Comparison of ENCODE assay signal across 1 cellular context in the genomic region with DNA sequence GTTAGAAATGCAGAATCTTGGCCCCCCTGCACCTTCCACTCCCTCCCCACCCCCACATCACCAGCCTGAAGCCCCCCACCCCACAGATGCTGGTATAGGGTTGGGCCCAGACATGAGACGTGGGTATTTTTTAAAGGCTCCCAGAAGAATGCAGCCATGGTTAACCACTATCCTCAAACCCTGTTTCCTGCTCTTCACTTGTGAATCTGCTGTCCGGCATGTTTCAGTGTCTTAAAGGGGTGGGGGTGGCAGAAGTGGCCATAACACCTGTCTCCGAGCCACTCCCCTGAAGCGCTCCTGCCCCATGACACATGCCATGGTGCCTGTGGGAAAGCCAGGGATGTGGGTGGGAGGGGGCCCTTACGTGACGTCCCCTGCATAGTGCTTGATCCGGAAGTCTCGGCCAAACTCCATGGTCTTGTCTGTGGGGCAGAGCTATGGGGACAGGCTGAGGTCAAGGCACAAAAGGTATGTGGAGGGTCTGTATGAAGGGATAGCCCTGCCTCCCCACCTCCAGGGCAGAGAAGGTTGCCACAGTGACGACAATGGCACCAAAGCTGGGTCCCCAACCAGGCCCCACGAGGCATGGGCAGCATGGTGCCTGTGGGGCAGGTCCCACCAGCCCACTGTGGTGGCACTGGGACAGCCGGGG.
TF ChIP-seq lines count a peak whose summit lies in the region.

No MANE protein-coding gene starts in this region.

TF ChIP-seq in IMR-90, 13 proteins besides CTCF, POLR2A, EP300 and RAD21:
- TF ChIP-seq RFX5 (IDR thresholded peaks at IDR 0.05; ENCODE audit: low read depth, low read length) (no peak), CEBPB (IDR thresholded peaks at IDR 0.05; ENCODE audit: low read depth, low read length) (no peak), MAZ (IDR thresholded peaks at IDR 0.05; ENCODE audit: borderline replicate concordance, low read depth, low read length) (no peak), SMC3 (IDR thresholded peaks at IDR 0.05; ENCODE audit: low read depth, low read length) (no peak), USF2 (IDR thresholded peaks at IDR 0.05; ENCODE audit: low read depth, low read length) (no peak), MAFK (IDR thresholded peaks at IDR 0.05; ENCODE audit: low read depth, low read length) (no peak), RCOR1 (IDR thresholded peaks at IDR 0.05; ENCODE audit: insufficient replicate concordance, low read length) (no peak), BHLHE40 (IDR thresholded peaks at IDR 0.05; ENCODE audit: low read depth, low read length) (no peak), CHD1 (IDR thresholded peaks at IDR 0.05; ENCODE audit: low read depth, low read length) (no peak), NFE2L2 (IDR thresholded peaks at IDR 0.05; ENCODE audit: low read depth, low read length) (no peak), MXI1 (IDR thresholded peaks at IDR 0.05; ENCODE audit: borderline replicate concordance, low read depth, low read length) (no peak), FOS (IDR thresholded peaks at IDR 0.05; ENCODE audit: low read depth, low read length) (no peak)
- TF ChIP-seq, protein P1, sequence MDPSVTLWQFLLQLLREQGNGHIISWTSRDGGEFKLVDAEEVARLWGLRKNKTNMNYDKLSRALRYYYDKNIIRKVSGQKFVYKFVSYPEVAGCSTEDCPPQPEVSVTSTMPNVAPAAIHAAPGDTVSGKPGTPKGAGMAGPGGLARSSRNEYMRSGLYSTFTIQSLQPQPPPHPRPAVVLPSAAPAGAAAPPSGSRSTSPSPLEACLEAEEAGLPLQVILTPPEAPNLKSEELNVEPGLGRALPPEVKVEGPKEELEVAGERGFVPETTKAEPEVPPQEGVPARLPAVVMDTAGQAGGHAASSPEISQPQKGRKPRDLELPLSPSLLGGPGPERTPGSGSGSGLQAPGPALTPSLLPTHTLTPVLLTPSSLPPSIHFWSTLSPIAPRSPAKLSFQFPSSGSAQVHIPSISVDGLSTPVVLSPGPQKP (IDR thresholded peaks at IDR 0.05; ENCODE audit: borderline replicate concordance, low read depth, low read length), result no peak
TF ChIP-seq in IMR-90: peak in this region for 0.
